Comparison of ENCODE assay signal across 8 cellular contexts in the genomic region with DNA sequence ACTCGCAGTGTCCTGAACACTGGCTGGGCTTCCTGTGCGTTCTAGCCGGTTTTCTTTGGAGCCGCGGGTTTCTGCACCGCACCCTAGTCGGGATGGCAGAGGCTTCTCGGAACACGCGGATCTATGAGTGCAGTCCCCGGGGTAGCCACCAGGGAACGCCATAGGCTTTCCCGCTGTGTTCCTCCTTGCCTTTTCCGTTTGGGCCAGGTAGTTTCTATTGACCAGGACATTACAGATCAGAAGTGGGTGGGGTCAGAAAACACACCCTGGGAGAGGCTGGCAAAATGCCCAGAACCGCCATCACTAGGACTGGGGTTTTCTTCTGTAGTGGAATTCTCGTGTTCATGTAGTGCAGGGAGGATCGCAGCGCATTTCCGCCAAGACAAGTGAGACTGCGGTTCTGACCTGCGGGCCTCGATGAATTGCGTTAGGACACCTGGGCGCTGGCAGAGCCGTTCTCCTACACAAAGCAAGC.
DNase-seq lines count a peak whose midpoint lies in the region; ATAC-seq and TF ChIP-seq lines count a peak whose summit lies in the region.
"Not testable (repeated sequence)": the region's sequence is repeated elsewhere in the genome, so short reads cannot be mapped to it uniquely, and the experiment has no call there.

No MANE protein-coding gene starts in this region.

- not testable (repeated sequence) for H3K36me3 Mint-ChIP-seq in activated CD4-positive, alpha-beta T cell treated with anti-CD3 and anti-CD28 coated beads for 36 hours (ENCODE audit: low read depth); activated naive CD4-positive, alpha-beta T cell treated with anti-CD3 and anti-CD28 coated beads, Interleukin-2, amount 50 U/mL, for 72 hours; type B pancreatic cell

- peak overlapping the region; percentile 92 for H3K27ac ChIP-seq in epithelial cell of prostate

- peak overlapping the region; percentile 74 for H3K4me3 Mint-ChIP-seq in activated CD4-positive, alpha-beta T cell treated with anti-CD3 and anti-CD28 coated beads for 36 hours
- peak overlapping the region; percentile 88 for H3K4me3 Mint-ChIP-seq in type B pancreatic cell

- ATAC-seq in activated CD4-positive, alpha-beta T cell treated with anti-CD3 and anti-CD28 coated beads for 36 hours, result peak; percentile 4
- peak in 1 of 2 donors; percentile 36 for ATAC-seq in activated naive CD4-positive, alpha-beta T cell treated with anti-CD3 and anti-CD28 coated beads, Interleukin-2, amount 50 U/mL, for 72 hours
- ATAC-seq in left colon, result peak; percentile 63

- H3K4me3 ChIP-seq in retinal pigment epithelial cell (ENCODE audit: low read length), result peak overlapping the region; percentile 13

- peaks cover 44% of the 10 kb centered on the region for H3K4me1 Mint-ChIP-seq in activated CD4-positive, alpha-beta T cell treated with anti-CD3 and anti-CD28 coated beads for 36 hours
- H3K4me1 Mint-ChIP-seq in type B pancreatic cell (ENCODE audit: unreplicated experiment), result peaks cover 15% of the 10 kb centered on the region

- H3K27me3 Mint-ChIP-seq in activated CD4-positive, alpha-beta T cell treated with anti-CD3 and anti-CD28 coated beads for 36 hours, result not testable (repeated sequence)
- peaks cover 63% of the 10 kb centered on the region for H3K27me3 Mint-ChIP-seq in type B pancreatic cell

- POLR2A ChIA-PET in GM10248 (lab: Yijun Ruan, JAX), result not testable (repeated sequence)
- POLR2A ChIA-PET in activated CD4-positive, alpha-beta T cell treated with anti-CD3 and anti-CD28 coated beads for 36 hours (lab: Charles Lee), result interaction anchor here (1.0 to 2.3 kb wide), 6 partner anchors 27 to 161 kb away, joined by 3 to 13 read pairs (median 6); no protein-coding TSS in a partner anchor

- H3K9me3 Mint-ChIP-seq in activated CD4-positive, alpha-beta T cell treated with anti-CD3 and anti-CD28 coated beads for 36 hours (ENCODE audit: low read depth); activated naive CD4-positive, alpha-beta T cell treated with anti-CD3 and anti-CD28 coated beads, Interleukin-2, amount 50 U/mL, for 72 hours; type B pancreatic cell: not testable (repeated sequence)

- CTCF ChIA-PET in GM10248 (lab: Yijun Ruan, JAX), result not testable (repeated sequence)
- CTCF ChIA-PET in activated CD4-positive, alpha-beta T cell treated with anti-CD3 and anti-CD28 coated beads for 36 hours (lab: Charles Lee), result interaction anchor here (1.5 kb wide), 1 partner anchor 11 kb away, joined by 4 read pairs; no protein-coding TSS in a partner anchor

- not testable (repeated sequence) for DNase-seq in GM10248 (ENCODE audit: extremely low spot score); epithelial cell of prostate (ENCODE audit: low read depth, low spot score); retinal pigment epithelial cell (ENCODE audit: low read depth); type B pancreatic cell (ENCODE audit: extremely low spot score, unreplicated experiment)
- DNase-seq in NCI-H1930 (lab: John Stamatoyannopoulos, UW) (peak; percentile 42 to 60), left colon (peak; percentile 85 to 95)
- peak; percentile 73 for DNase-seq in activated CD4-positive, alpha-beta T cell treated with anti-CD3 and anti-CD28 coated beads for 36 hours
- DNase-seq in activated naive CD4-positive, alpha-beta T cell treated with anti-CD3 and anti-CD28 coated beads, Interleukin-2, amount 50 U/mL, for 72 hours (ENCODE audit: low spot score in 2 of 2), result peak; percentile 45 to 89

- peak overlapping the region; percentile 80 for H3K27ac Mint-ChIP-seq in activated CD4-positive, alpha-beta T cell treated with anti-CD3 and anti-CD28 coated beads for 36 hours
- peak overlapping the region; percentile 87 to 92 for H3K27ac Mint-ChIP-seq in activated naive CD4-positive, alpha-beta T cell treated with anti-CD3 and anti-CD28 coated beads, Interleukin-2, amount 50 U/mL, for 72 hours
- peak overlapping the region; percentile 91 for H3K27ac Mint-ChIP-seq in type B pancreatic cell

- TF ChIP-seq CTCF in GM10248 (IDR thresholded peaks at IDR 0.05; ENCODE audit: control extremely low read depth, extremely low read depth, low read depth, missing control alignments) (peak; percentile 17), retinal pigment epithelial cell (conservative IDR thresholded peaks at IDR 0.05; ENCODE audit: low read depth, low read length) (peak; percentile 53), type B pancreatic cell (conservative IDR thresholded peaks at IDR 0.05) (peak; percentile 67)

- intact Hi-C loops in activated CD4-positive, alpha-beta T cell treated with anti-CD3 and anti-CD28 coated beads for 36 hours (cut with DNase I, micrococcal nuclease), result loop anchor here in 1 of 2 experiments (5.0 kb wide), 1 partner anchor 41 kb away; no protein-coding TSS in a partner anchor
- intact Hi-C loops in left colon (cut with DNase I, micrococcal nuclease), result not testable (repeated sequence)

Comparison
In these comparisons a context has a peak if more than half of its experiments do, and no peak if none do; other contexts are left out.
1. CTCF ChIP-seq: peak in every context shown above with its lines; median percentile 67 in type B pancreatic cell; 53 in retinal pigment epithelial cell; 17 in GM10248.